Comparison of ENCODE assay signal across 1 cellular context in genomic region chr22:27879923-27880322, GRCh38.
TF ChIP-seq lines count a peak whose summit lies in the region.

No MANE protein-coding gene starts in this region.

TF ChIP-seq in GM12878, 131 proteins besides CTCF, POLR2A, EP300 and RAD21 (continued from another document):
- TF ChIP-seq CEBPZ (IDR thresholded peaks at IDR 0.05; ENCODE audit: low read depth, low read length) = no peak
